In genomic region chr9:128828719-128829452, GRCh38 we compare ENCODE assay signal across 8 cellular contexts. TPM values are rescaled to one million over a fixed set of nuclear protein-coding genes. Genes with fewer than 3 reads are reported as not detected.
DNase-seq lines count a peak whose midpoint lies in the region; ATAC-seq lines count a peak whose summit lies in the region.

No MANE protein-coding gene starts in this region.

- H3K9me3 ChIP-seq in HUES6 (ENCODE audit: control insufficient read depth, insufficient read depth, low read depth, low read length) = no peaks in the 10 kb centered on the region

- H3K27ac ChIP-seq in HUES6 (ENCODE audit: low read depth, low read length) (peak overlapping the region; percentile 60; the same call in 1 of the 2 replicates), cingulate gyrus (ENCODE audit: low read depth, low read length) (peak overlapping the region; percentile 54)

- peak; percentile 10 for ATAC-seq in GM18868 (IDR thresholded peaks at IDR 0.05; ENCODE audit: unreplicated experiment)
- ATAC-seq in naive thymus-derived CD8-positive, alpha-beta T cell = no peak

- H3K36me3 Mint-ChIP-seq in naive thymus-derived CD8-positive, alpha-beta T cell = peaks cover 0 to 31% (median 0%) of the 10 kb centered on the region in 3 donors

- intact Hi-C loops in posterior vena cava (cut with DNase I) = no loop called here

- no peaks in the 10 kb centered on the region for H3K27me3 ChIP-seq in HUES6 (ENCODE audit: control insufficient read depth, insufficient read depth, low read length)

- peaks cover 11 to 32% (median 28%) of the 10 kb centered on the region in 4 donors for H3K4me1 Mint-ChIP-seq in naive thymus-derived CD8-positive, alpha-beta T cell

- POLR2A ChIA-PET in naive thymus-derived CD8-positive, alpha-beta T cell (lab: Charles Lee) = interaction anchor here (1.0 to 3.0 kb wide), 11 partner anchors 10 to 524 kb away, joined by 3 to 38 read pairs (median 4); partner anchors contain the start of genes DYNC2I2, ENDOG, SH3GLB2 and URM1

- peak overlapping the region; percentile 79 to 96 (median 94) for H3K27ac Mint-ChIP-seq in naive thymus-derived CD8-positive, alpha-beta T cell

- H3K9me3 Mint-ChIP-seq in naive thymus-derived CD8-positive, alpha-beta T cell = no peaks in the 10 kb centered on the region

- no peaks in the 10 kb centered on the region for H3K4me1 ChIP-seq in HUES6 (ENCODE audit: control insufficient read depth, insufficient read depth, low read length)

- no peaks in the 10 kb centered on the region for H3K27me3 Mint-ChIP-seq in naive thymus-derived CD8-positive, alpha-beta T cell

- peak overlapping the region; percentile 84 to 96 (median 94) for H3K4me3 Mint-ChIP-seq in naive thymus-derived CD8-positive, alpha-beta T cell

- peaks cover 62% of the 10 kb centered on the region for H3K36me3 ChIP-seq in HUES6 (ENCODE audit: control insufficient read depth, insufficient read depth, low read length)

- H3K4me3 ChIP-seq in HUES6 (ENCODE audit: low read depth, low read length) = peak overlapping the region; percentile 82

- DNase-seq in naive thymus-derived CD8-positive, alpha-beta T cell = no peak
- DNase-seq in NCI-H345 (lab: John Stamatoyannopoulos, UW) (no peak), midbrain (lab: John Stamatoyannopoulos, UW) (no peak), NCI-H2029 treated with DMSO at 0.1 percent for 48 hours (lab: John Stamatoyannopoulos, UW) (no peak), posterior vena cava (ENCODE audit: low spot score) (no peak)

- H3K9ac ChIP-seq in HUES6 (ENCODE audit: low read length) = peak overlapping the region; percentile 86

RNA-seq across cellular contexts. Expression of gene SPOUT1, which starts 0.7 kb away (rescaled TPM):
- total RNA-seq in naive thymus-derived CD8-positive, alpha-beta T cell = 10 to 100 TPM; 60.4 to 67.1 TPM
- 10 to 100 TPM; 46.7 to 55.6 (median 50.0) TPM for polyA plus RNA-seq in naive thymus-derived CD8-positive, alpha-beta T cell
- total RNA-seq in posterior vena cava = 10 to 100 TPM; 23.3 to 24.8 TPM

RNA-seq across cellular contexts. Expression of gene ENDOG, which starts 10.6 kb away (rescaled TPM):
- total RNA-seq in naive thymus-derived CD8-positive, alpha-beta T cell = 10 to 100 TPM; 15.0 to 15.8 TPM
- polyA plus RNA-seq in naive thymus-derived CD8-positive, alpha-beta T cell = 10 to 100 TPM; 16.3 to 34.0 (median 19.0) TPM
- total RNA-seq in posterior vena cava = 10 to 100 TPM; 15.8 to 16.6 TPM

RNA-seq across cellular contexts. Expression of gene TBC1D13, which starts 41.8 kb away (rescaled TPM):
- total RNA-seq in naive thymus-derived CD8-positive, alpha-beta T cell = 10 to 100 TPM; 29.9 to 36.3 TPM
- 10 to 100 TPM; 20.2 to 34.8 (median 22.2) TPM for polyA plus RNA-seq in naive thymus-derived CD8-positive, alpha-beta T cell
- total RNA-seq in posterior vena cava = 10 to 100 TPM; 19.2 to 21.3 TPM

RNA-seq across cellular contexts. Expression of gene KYAT1, which starts 52.9 kb away (rescaled TPM):
- total RNA-seq in naive thymus-derived CD8-positive, alpha-beta T cell = 10 to 100 TPM; 15.1 to 15.9 TPM
- 10 to 100 TPM in 2 of 3 donors, 1 to 10 TPM in 1; 9.3 to 10.8 (median 10.4) TPM for polyA plus RNA-seq in naive thymus-derived CD8-positive, alpha-beta T cell
- total RNA-seq in posterior vena cava = 1 to 10 TPM; 5.1 to 5.5 TPM

RNA-seq across cellular contexts. Expression of gene LRRC8A, which starts 53.0 kb away (rescaled TPM):
- total RNA-seq in naive thymus-derived CD8-positive, alpha-beta T cell = 10 to 100 TPM; 27.5 to 29.4 TPM
- 10 to 100 TPM; 17.4 to 36.7 (median 22.1) TPM for polyA plus RNA-seq in naive thymus-derived CD8-positive, alpha-beta T cell
- total RNA-seq in posterior vena cava = 10 to 100 TPM; 49.1 to 58.3 TPM
